Comparison of ENCODE assay signal across 2 cellular contexts in the genomic region with DNA sequence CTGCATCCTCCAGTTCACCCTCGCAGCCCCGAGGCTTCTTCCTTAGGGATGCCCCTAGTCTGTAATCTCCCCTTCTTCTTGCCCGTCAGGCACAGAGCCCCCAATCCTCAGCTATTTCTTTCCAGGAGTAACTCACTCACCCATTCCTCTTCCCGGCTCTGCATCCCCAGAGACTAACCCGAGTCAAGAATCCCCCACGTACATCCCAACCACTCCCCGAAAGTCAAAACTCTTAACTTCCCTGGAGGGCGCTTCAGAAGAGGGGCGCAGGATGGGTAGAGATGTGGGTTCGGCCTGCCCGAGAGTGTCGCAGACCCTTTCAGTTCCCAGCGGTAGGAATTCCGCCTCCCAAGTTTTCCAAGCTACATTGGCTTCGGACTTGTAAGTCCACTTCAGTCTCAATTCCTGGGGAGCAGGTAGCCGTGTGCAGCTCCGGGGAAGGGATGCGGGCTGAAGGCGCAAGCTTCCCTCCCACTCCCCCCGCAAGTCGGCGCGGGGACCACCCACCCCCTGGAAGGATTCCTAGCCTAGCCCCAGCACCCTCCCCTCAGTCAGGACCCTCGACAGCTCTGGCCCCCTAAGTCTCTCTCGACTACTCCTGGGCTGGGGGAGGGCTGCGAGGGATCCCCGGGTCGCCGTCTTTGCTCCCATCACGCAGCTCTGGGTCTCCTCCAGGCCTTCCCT.
TF ChIP-seq lines count a peak whose summit lies in the region.

No MANE protein-coding gene starts in this region.

TF ChIP-seq in HCT116, 20 proteins besides CTCF, POLR2A, EP300 and RAD21 (continued from another document):
- TF ChIP-seq, protein P1, sequence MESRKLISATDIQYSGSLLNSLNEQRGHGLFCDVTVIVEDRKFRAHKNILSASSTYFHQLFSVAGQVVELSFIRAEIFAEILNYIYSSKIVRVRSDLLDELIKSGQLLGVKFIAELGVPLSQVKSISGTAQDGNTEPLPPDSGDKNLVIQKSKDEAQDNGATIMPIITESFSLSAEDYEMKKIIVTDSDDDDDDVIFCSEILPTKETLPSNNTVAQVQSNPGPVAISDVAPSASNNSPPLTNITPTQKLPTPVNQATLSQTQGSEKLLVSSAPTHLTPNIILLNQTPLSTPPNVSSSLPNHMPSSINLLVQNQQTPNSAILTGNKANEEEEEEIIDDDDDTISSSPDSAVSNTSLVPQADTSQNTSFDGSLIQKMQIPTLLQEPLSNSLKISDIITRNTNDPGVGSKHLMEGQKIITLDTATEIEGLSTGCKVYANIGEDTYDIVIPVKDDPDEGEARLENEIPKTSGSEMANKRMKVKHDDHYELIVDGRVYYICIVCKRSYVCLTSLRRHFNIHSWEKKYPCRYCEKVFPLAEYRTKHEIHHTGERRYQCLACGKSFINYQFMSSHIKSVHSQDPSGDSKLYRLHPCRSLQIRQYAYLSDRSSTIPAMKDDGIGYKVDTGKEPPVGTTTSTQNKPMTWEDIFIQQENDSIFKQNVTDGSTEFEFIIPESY (IDR thresholded peaks at IDR 0.05; ENCODE audit: extremely low read depth, insufficient replicate concordance, low read length), result no peak
- TF ChIP-seq, protein P2, sequence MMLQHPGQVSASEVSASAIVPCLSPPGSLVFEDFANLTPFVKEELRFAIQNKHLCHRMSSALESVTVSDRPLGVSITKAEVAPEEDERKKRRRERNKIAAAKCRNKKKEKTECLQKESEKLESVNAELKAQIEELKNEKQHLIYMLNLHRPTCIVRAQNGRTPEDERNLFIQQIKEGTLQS (IDR thresholded peaks at IDR 0.05), result no peak
- TF ChIP-seq SIN3A (IDR thresholded peaks at IDR 0.05; ENCODE audit: low read depth) (no peak), SRF (IDR thresholded peaks at IDR 0.05; ENCODE audit: low read depth) (no peak), YY1 (IDR thresholded peaks at IDR 0.05; ENCODE audit: extremely low read depth, insufficient replicate concordance, low read depth, low read length) (no peak)
TF ChIP-seq in HCT116: peak in this region for 0.

TF ChIP-seq in SK-N-SH, 30 proteins besides CTCF, POLR2A, EP300 and RAD21 (continued from another document):
- TF ChIP-seq, protein P3, sequence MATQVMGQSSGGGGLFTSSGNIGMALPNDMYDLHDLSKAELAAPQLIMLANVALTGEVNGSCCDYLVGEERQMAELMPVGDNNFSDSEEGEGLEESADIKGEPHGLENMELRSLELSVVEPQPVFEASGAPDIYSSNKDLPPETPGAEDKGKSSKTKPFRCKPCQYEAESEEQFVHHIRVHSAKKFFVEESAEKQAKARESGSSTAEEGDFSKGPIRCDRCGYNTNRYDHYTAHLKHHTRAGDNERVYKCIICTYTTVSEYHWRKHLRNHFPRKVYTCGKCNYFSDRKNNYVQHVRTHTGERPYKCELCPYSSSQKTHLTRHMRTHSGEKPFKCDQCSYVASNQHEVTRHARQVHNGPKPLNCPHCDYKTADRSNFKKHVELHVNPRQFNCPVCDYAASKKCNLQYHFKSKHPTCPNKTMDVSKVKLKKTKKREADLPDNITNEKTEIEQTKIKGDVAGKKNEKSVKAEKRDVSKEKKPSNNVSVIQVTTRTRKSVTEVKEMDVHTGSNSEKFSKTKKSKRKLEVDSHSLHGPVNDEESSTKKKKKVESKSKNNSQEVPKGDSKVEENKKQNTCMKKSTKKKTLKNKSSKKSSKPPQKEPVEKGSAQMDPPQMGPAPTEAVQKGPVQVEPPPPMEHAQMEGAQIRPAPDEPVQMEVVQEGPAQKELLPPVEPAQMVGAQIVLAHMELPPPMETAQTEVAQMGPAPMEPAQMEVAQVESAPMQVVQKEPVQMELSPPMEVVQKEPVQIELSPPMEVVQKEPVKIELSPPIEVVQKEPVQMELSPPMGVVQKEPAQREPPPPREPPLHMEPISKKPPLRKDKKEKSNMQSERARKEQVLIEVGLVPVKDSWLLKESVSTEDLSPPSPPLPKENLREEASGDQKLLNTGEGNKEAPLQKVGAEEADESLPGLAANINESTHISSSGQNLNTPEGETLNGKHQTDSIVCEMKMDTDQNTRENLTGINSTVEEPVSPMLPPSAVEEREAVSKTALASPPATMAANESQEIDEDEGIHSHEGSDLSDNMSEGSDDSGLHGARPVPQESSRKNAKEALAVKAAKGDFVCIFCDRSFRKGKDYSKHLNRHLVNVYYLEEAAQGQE (IDR thresholded peaks at IDR 0.05; ENCODE audit: low read depth, low read length), result 0 out of 2 replicates have a peak, but pooled peaks have one; percentile 2
- TF ChIP-seq MXI1 (IDR thresholded peaks at IDR 0.05; ENCODE audit: low read depth, low read length) (0 out of 2 replicates have a peak, but pooled peaks have one; percentile 33), NRF1 (IDR thresholded peaks at IDR 0.05; ENCODE audit: low read depth, low read length) (no peak), TAF1 (IDR thresholded peaks at IDR 0.05; ENCODE audit: borderline replicate concordance, low read depth, low read length) (0 out of 2 replicates have a peak, but pooled peaks have one; percentile 3), CHD2 (IDR thresholded peaks at IDR 0.05; ENCODE audit: low read length, partially characterized antibody) (no peak)
